13 cellular contexts compared by ENCODE assay signal in genomic region chr17:60107526-60108257, GRCh38. TPM values are rescaled to one million over a fixed set of nuclear protein-coding genes. Genes with fewer than 3 reads are reported as not detected.
DNase-seq lines count a peak whose midpoint lies in the region; TF ChIP-seq lines count a peak whose summit lies in the region.
"Had no signal": no experiment of that assay in that cellular context is flagged by ENCODE, and none has a peak within 500 bp of the region (broad histone marks: within the 10 kb centered on the region; RNA-seq: fewer than 3 reads in every experiment).

No MANE protein-coding gene starts in this region.

- intact Hi-C loops in esophagus muscularis mucosa (cut with DNase I), result loop anchor here (10.0 kb wide), 1 partner anchor 327 kb away; no protein-coding TSS in a partner anchor

- no peaks in the 10 kb centered on the region for H3K9me3 ChIP-seq in BE2C
- no peaks in the 10 kb centered on the region for H3K9me3 ChIP-seq in esophagus muscularis mucosa
- H3K9me3 ChIP-seq: sigmoid colon, suprapubic skin had no signal

- H3K36me3 Mint-ChIP-seq in HFFc6 (ENCODE audit: low read depth) (no peaks in the 10 kb centered on the region), mesothelial cell of epicardium (no peaks in the 10 kb centered on the region), nephron progenitor cell (ENCODE audit: low read depth) (no peaks in the 10 kb centered on the region)

- H3K27ac ChIP-seq in esophagus muscularis mucosa (replicated peaks in 1 of 4), result no peak overlapping the region
- H3K27ac ChIP-seq: sigmoid colon, suprapubic skin had no signal

- H3K4me1 Mint-ChIP-seq in HFFc6 (ENCODE audit: low read depth) (peaks cover 48% of the 10 kb centered on the region), mesothelial cell of epicardium (no peaks in the 10 kb centered on the region), nephron progenitor cell (no peaks in the 10 kb centered on the region)

- H3K36me3 ChIP-seq in BE2C (no peaks in the 10 kb centered on the region), esophagus muscularis mucosa (no peaks in the 10 kb centered on the region)
- H3K36me3 ChIP-seq: sigmoid colon, suprapubic skin had no signal

- H3K4me3 ChIP-seq in BE2C (ENCODE audit: low read depth, low read length) (no peak overlapping the region), esophagus muscularis mucosa (no peak overlapping the region)
- H3K4me3 ChIP-seq: sigmoid colon, suprapubic skin had no signal

- TF ChIP-seq POLR2A in esophagus muscularis mucosa (IDR thresholded peaks at IDR 0.05; ENCODE audit: low read depth), result no peak

- H3K4me3 Mint-ChIP-seq in HFFc6, result no peak overlapping the region
- H3K4me3 Mint-ChIP-seq in mesothelial cell of epicardium, result no peak overlapping the region
- no peak overlapping the region for H3K4me3 Mint-ChIP-seq in nephron progenitor cell

- no peak for TF ChIP-seq EP300 in esophagus muscularis mucosa (IDR thresholded peaks at IDR 0.05)

- TF ChIP-seq CTCF in BE2C (IDR thresholded peaks at IDR 0.05; ENCODE audit: low read depth, low read length) (peak; percentile 25), HFFc6 (IDR thresholded peaks at IDR 0.05) (peak; percentile 65), mesothelial cell of epicardium (IDR thresholded peaks at IDR 0.05; ENCODE audit: unreplicated experiment) (peak; percentile 16), nephron progenitor cell (IDR thresholded peaks at IDR 0.05) (no peak), esophagus muscularis mucosa (IDR thresholded peaks at IDR 0.05) (no peak)

- H3K27me3 Mint-ChIP-seq in HFFc6 (ENCODE audit: insufficient read depth) (no peaks in the 10 kb centered on the region), mesothelial cell of epicardium (ENCODE audit: low read depth) (peaks cover 17% of the 10 kb centered on the region), nephron progenitor cell (ENCODE audit: low read depth, poor library complexity) (peaks cover 40% of the 10 kb centered on the region)

- H3K9me3 Mint-ChIP-seq in HFFc6, result no peaks in the 10 kb centered on the region
- H3K9me3 Mint-ChIP-seq in mesothelial cell of epicardium, result no peaks in the 10 kb centered on the region
- no peaks in the 10 kb centered on the region for H3K9me3 Mint-ChIP-seq in nephron progenitor cell

- no peaks in the 10 kb centered on the region for H3K27me3 ChIP-seq in BE2C
- no peaks in the 10 kb centered on the region for H3K27me3 ChIP-seq in esophagus muscularis mucosa
- H3K27me3 ChIP-seq: sigmoid colon, suprapubic skin had no signal

- 73% methylated on average over 8 of the region's 10 CpGs for WGBS in esophagus muscularis mucosa

- H3K27ac Mint-ChIP-seq in HFFc6, result peak overlapping the region; percentile 83
- no peak overlapping the region for H3K27ac Mint-ChIP-seq in mesothelial cell of epicardium
- H3K27ac Mint-ChIP-seq in nephron progenitor cell, result no peak overlapping the region

- H3K4me1 ChIP-seq in BE2C, result no peaks in the 10 kb centered on the region
- H3K4me1 ChIP-seq in esophagus muscularis mucosa, result peaks cover 0 to 6% (median 2%) of the 10 kb centered on the region in 4 donors
- H3K4me1 ChIP-seq: sigmoid colon had no signal

- DNase-seq in BE2C (no peak), HFFc6 (peak; percentile 43), amniotic epithelial cell (ENCODE audit: low read depth) (peak; percentile 27), mesothelial cell of epicardium (ENCODE audit: low spot score in 2 of 2, unreplicated experiment in 2 of 2) (no peak), nephron progenitor cell (no peak), esophagus muscularis mucosa (ENCODE audit: extremely low spot score) (no peak), DMS53 treated with DMSO at 0.1 percent for 48 hours (lab: John Stamatoyannopoulos, UW; ENCODE audit: unreplicated experiment) (no peak)
- DNase-seq in activated effector memory CD4-positive, alpha-beta T cell treated with anti-CD3 and anti-CD28 coated beads, Interleukin-2, amount 50 U/mL, for 16 hours, result no peak
- DNase-seq: activated naive CD4-positive, alpha-beta T cell treated with Interleukin-2 at 50 U/mL for 16 hours; cerebellar nuclear complex; sigmoid colon; T-helper 2 cell had no signal

RNA-seq across cellular contexts. Expression of gene HEATR6, which starts 29.0 kb away (rescaled TPM):
- 19.5 TPM for polyA plus RNA-seq in BE2C (2012; ENCODE audit: insufficient read depth, insufficient read length, low read depth)
- 10 to 100 TPM; 16.2 to 27.1 (median 21.0) TPM for total RNA-seq in HFFc6 (2021; fragmentation: NEBNext Ultra II Directional; extraction: Animal tissue kit (Norgen Biotek cat#: 25700))
- 33.9 to 37.2 TPM (median 36.1 TPM) in 3 replicates for total RNA-seq in mesothelial cell of epicardium
- total RNA-seq in esophagus muscularis mucosa, result 10 to 100 TPM; 14.6 to 25.3 (median 18.0) TPM

RNA-seq across cellular contexts. Expression of gene CA4, which starts 42.1 kb away (rescaled TPM):
- polyA plus RNA-seq in BE2C (2012; ENCODE audit: insufficient read depth, insufficient read length, low read depth), result 0.43 TPM
- total RNA-seq in HFFc6 (2021; fragmentation: NEBNext Ultra II Directional; extraction: Animal tissue kit (Norgen Biotek cat#: 25700)), result not detected
- total RNA-seq in mesothelial cell of epicardium (not detected in 3 replicates), esophagus muscularis mucosa (1 to 10 TPM; 2.1 to 8.3 (median 4.3) TPM)

Comparison
In these comparisons a context has a peak if more than half of its experiments do, and no peak if none do; other contexts are left out.
1. DNase-seq: peak in HFFc6 (single experiment) and amniotic epithelial cell (single experiment); none in BE2C (single experiment), mesothelial cell of epicardium (0 of 2), nephron progenitor cell (single experiment), esophagus muscularis mucosa (single experiment), activated effector memory CD4-positive, alpha-beta T cell treated with anti-CD3 and anti-CD28 coated beads, Interleukin-2, amount 50 U/mL, for 16 hours (single experiment) and DMS53 treated with DMSO at 0.1 percent for 48 hours (single experiment).
2. CTCF ChIP-seq: peak in BE2C (single experiment), HFFc6 (single experiment) and mesothelial cell of epicardium (single experiment); none in nephron progenitor cell (single experiment) and esophagus muscularis mucosa (0 of 3).